In the genomic region with DNA sequence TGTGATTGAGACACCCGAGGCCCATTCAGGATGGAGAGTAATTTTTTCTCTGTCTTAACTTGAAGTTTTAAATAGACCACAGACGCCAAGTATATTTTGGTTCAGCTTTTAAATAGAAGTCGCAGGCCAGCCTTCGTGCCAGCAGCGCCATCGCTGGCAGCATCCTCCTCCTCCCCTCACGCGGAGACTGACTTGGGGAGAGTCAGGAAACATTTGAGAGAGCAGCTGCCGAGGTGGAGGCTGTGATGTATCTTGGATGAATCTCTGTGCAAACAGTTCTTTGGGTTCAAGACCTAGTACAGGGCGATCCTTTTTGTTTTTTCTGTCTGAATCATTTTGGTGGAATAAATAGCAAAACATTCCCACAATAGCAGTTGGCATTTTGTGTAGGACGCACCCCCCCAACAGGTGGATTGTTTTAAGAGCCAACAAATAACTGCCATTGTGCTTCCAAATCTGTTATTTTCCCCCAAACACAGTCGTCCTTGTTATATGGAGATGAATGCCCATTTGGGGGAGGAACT, we compare ENCODE assay signal across 1 cellular context.
TF ChIP-seq lines count a peak whose summit lies in the region.

No MANE protein-coding gene starts in this region.

TF ChIP-seq in H1, 55 proteins besides CTCF, POLR2A, EP300 and RAD21:
- peak; percentile 48 for TF ChIP-seq ASH2L (IDR thresholded peaks at IDR 0.05; ENCODE audit: low read length)
- no peak for TF ChIP-seq CEBPB (IDR thresholded peaks at IDR 0.05; ENCODE audit: low read depth, low read length)
- TF ChIP-seq RFX5 (IDR thresholded peaks at IDR 0.05; ENCODE audit: borderline replicate concordance, low read depth, low read length), result no peak
- no peak for TF ChIP-seq SP2 (IDR thresholded peaks at IDR 0.05; ENCODE audit: low read length)
- no peak for TF ChIP-seq CBX5 (IDR thresholded peaks at IDR 0.05; ENCODE audit: low read depth, low read length)
- 0 out of 2 replicates have a peak, but pooled peaks have one; percentile 0 for TF ChIP-seq TBP (IDR thresholded peaks at IDR 0.05; ENCODE audit: low read depth, low read length)
- no peak for TF ChIP-seq RXRA (IDR thresholded peaks at IDR 0.05; ENCODE audit: insufficient read depth, low read depth, low read length)
- no peak for TF ChIP-seq PHF8 (conservative IDR thresholded peaks at IDR 0.05; ENCODE audit: low read depth, low read length)
- TF ChIP-seq, protein P1, sequence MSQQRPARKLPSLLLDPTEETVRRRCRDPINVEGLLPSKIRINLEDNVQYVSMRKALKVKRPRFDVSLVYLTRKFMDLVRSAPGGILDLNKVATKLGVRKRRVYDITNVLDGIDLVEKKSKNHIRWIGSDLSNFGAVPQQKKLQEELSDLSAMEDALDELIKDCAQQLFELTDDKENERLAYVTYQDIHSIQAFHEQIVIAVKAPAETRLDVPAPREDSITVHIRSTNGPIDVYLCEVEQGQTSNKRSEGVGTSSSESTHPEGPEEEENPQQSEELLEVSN (IDR thresholded peaks at IDR 0.05), result peak; percentile 78
- peak; percentile 88 for TF ChIP-seq MAX (IDR thresholded peaks at IDR 0.05)
- no peak for TF ChIP-seq HDAC2 (IDR thresholded peaks at IDR 0.05; ENCODE audit: borderline replicate concordance in 1 of 2, low read depth in 2 of 2, low read length in 2 of 2)
- no peak for TF ChIP-seq TEAD4 (IDR thresholded peaks at IDR 0.05; ENCODE audit: low read depth, low read length)
- peak; percentile 69; the same call in 1 of the 2 replicates for TF ChIP-seq YY1 (IDR thresholded peaks at IDR 0.05; ENCODE audit: low read depth, low read length)
- TF ChIP-seq MAFK (IDR thresholded peaks at IDR 0.05; ENCODE audit: low read depth, low read length), result no peak
- peak; percentile 15; the same call in 1 of the 2 replicates for TF ChIP-seq POLR2AphosphoS5 (IDR thresholded peaks at IDR 0.05; ENCODE audit: low read depth, low read length)
- TF ChIP-seq JUN (IDR thresholded peaks at IDR 0.05; ENCODE audit: low read depth, low read length), result no peak
